In genomic region chr21:44761011-44761729, GRCh38 we compare ENCODE assay signal across 11 cellular contexts. TPM values are rescaled to one million over a fixed set of nuclear protein-coding genes. Genes with fewer than 3 reads are reported as not detected.
DNase-seq lines count a peak whose midpoint lies in the region; ATAC-seq, FAIRE-seq and TF ChIP-seq lines count a peak whose summit lies in the region.
"Had no signal": no experiment of that assay in that cellular context is flagged by ENCODE, and none has a peak within 500 bp of the region (broad histone marks: within the 10 kb centered on the region; RNA-seq: fewer than 3 reads in every experiment).

No MANE protein-coding gene starts in this region.

- H3K36me3 ChIP-seq in H1 (ENCODE audit: control insufficient read depth in 2 of 4, insufficient read depth in 4 of 4, low read length in 3 of 4), result no peaks in the 10 kb centered on the region
- H3K36me3 ChIP-seq: HAP-1 had no signal

- H3K9me3 Mint-ChIP-seq in activated CD4-positive, alpha-beta T cell treated with anti-CD3 and anti-CD28 coated beads for 36 hours (ENCODE audit: low read depth), result no peaks in the 10 kb centered on the region
- no peaks in the 10 kb centered on the region for H3K9me3 Mint-ChIP-seq in osteocyte (ENCODE audit: unreplicated experiment)

- peaks cover 3% of the 10 kb centered on the region; the same call in 1 of the 2 replicates for H3K79me1 ChIP-seq in H1 (ENCODE audit: low read depth, low read length)

- peak overlapping the region; percentile 61 for H2BK120ac ChIP-seq in H1 (replicated peaks; ENCODE audit: low read depth, low read length)

- H4K5ac ChIP-seq in H1 (ENCODE audit: insufficient read length, low read depth, low read length), result peak overlapping the region; percentile 75

- H3K14ac ChIP-seq in H1 (ENCODE audit: insufficient read length), result no peak overlapping the region

- peak overlapping the region; percentile 96 for H4K91ac ChIP-seq in H1 (replicated peaks; ENCODE audit: insufficient read length, low read length)

- intact Hi-C loops in activated CD4-positive, alpha-beta T cell treated with anti-CD3 and anti-CD28 coated beads for 36 hours (cut with DNase I, micrococcal nuclease), result no loop called here
- intact Hi-C loops in lower leg skin (cut with DNase I; ENCODE audit: low total_unique reads), result no loop called here

- TF ChIP-seq CTCF in H1 (IDR thresholded peaks at IDR 0.05; ENCODE audit: control extremely low read depth in 1 of 3, insufficient read depth in 1 of 3, low read depth in 1 of 3, low read length in 3 of 3) (peak in 2 of 3 experiments; percentile 67 to 90; a peak in 3 of 4 replicates), osteocyte (IDR thresholded peaks at IDR 0.05) (peak; percentile 26), lower leg skin (IDR thresholded peaks at IDR 0.05) (no peak)

- 0 out of 2 replicates have a peak overlapping the region, but pooled peaks have one; percentile 37 for H2BK15ac ChIP-seq in H1 (ENCODE audit: low read length)

- TF ChIP-seq RAD21 in H1 (IDR thresholded peaks at IDR 0.05 in 1 of 2, conservative IDR thresholded peaks at IDR 0.05 in 1 of 2; ENCODE audit: low read depth in 2 of 2, low read length in 2 of 2), result peak; percentile 65 to 79

- peaks cover 12% of the 10 kb centered on the region for H3K4me1 Mint-ChIP-seq in activated CD4-positive, alpha-beta T cell treated with anti-CD3 and anti-CD28 coated beads for 36 hours
- H3K4me1 Mint-ChIP-seq in osteocyte (ENCODE audit: unreplicated experiment), result peaks cover 3% of the 10 kb centered on the region

- TF ChIP-seq POLR2A in H1 (IDR thresholded peaks at IDR 0.05; ENCODE audit: control extremely low read depth in 1 of 2, low read depth in 2 of 2, low read length in 2 of 2) (no peak), lower leg skin (IDR thresholded peaks at IDR 0.05) (no peak)

- peak overlapping the region; percentile 6 for H3K4ac ChIP-seq in H1 (replicated peaks; ENCODE audit: insufficient read length, low read depth, low read length)

- H3K27me3 ChIP-seq in H1 (replicated peaks in 1 of 4; ENCODE audit: control insufficient read depth in 3 of 4, extremely low read depth in 1 of 4, insufficient read depth in 3 of 4, low read length in 3 of 4), result no peaks in the 10 kb centered on the region

- peak overlapping the region; percentile 82; the same call in 1 of the 2 replicates for H2AK5ac ChIP-seq in H1 (ENCODE audit: low read depth, low read length)

- H2BK5ac ChIP-seq in H1 (ENCODE audit: low read depth, low read length), result no peak overlapping the region

- H3K56ac ChIP-seq in H1 (replicated peaks; ENCODE audit: insufficient read length, low read depth, low read length), result no peak overlapping the region

- peak overlapping the region; percentile 88; the same call in 1 of the 2 replicates for H2BK12ac ChIP-seq in H1 (ENCODE audit: low read depth, low read length)

- H4K8ac ChIP-seq in H1 (ENCODE audit: extremely low read depth, insufficient read depth, low read length), result no peak overlapping the region

- H3K9ac ChIP-seq in H1 (replicated peaks in 1 of 4; ENCODE audit: extremely low read depth in 1 of 4, low read depth in 3 of 4, low read length in 3 of 4), result no peak overlapping the region
- H3K9ac ChIP-seq: parathyroid adenoma had no signal

- CTCF ChIA-PET in activated CD4-positive, alpha-beta T cell treated with anti-CD3 and anti-CD28 coated beads for 36 hours (lab: Charles Lee), result interaction anchor here (1.0 to 1.6 kb wide), 2 partner anchors 32 to 35 kb away, joined by 3 read pairs; no protein-coding TSS in a partner anchor
- CTCF ChIA-PET in H1 (lab: Charles Lee; ENCODE audit: partially characterized antibody), result interaction anchor here (0.6 to 4.7 kb wide), 30 partner anchors 8 to 287 kb away, joined by 3 to 28 read pairs (median 4); partner anchors contain the start of genes KRTAP10-12 and UBE2G2

- H3K9me3 ChIP-seq in H1 (ENCODE audit: insufficient read depth in 2 of 2, low read depth in 1 of 2, low read length in 1 of 2), result peaks cover 0 to 6% of the 10 kb centered on the region in 2 experiments; a peak in 1 of 4 replicates
- H3K9me3 ChIP-seq: HAP-1 had no signal

- no peaks in the 10 kb centered on the region for H3K23me2 ChIP-seq in H1 (ENCODE audit: low read depth, low read length)

- H3K27ac ChIP-seq in H1 (ENCODE audit: low read depth, low read length), result no peak overlapping the region
- H3K27ac ChIP-seq: parathyroid adenoma had no signal

- no peak overlapping the region for H2AFZ ChIP-seq in H1 (ENCODE audit: low read length)
- H2AFZ ChIP-seq: parathyroid adenoma had no signal

- H3K23ac ChIP-seq in H1 (ENCODE audit: insufficient read length), result no peak overlapping the region

- H3K4me2 ChIP-seq in H1 (ENCODE audit: insufficient read depth in 1 of 2, low read depth in 2 of 2, low read length in 2 of 2), result no peak overlapping the region

- ATAC-seq in activated CD4-positive, alpha-beta T cell treated with anti-CD3 and anti-CD28 coated beads for 36 hours, result no peak
- no peak for ATAC-seq in GM21528 (IDR thresholded peaks at IDR 0.05; ENCODE audit: low FRiP score, unreplicated experiment)

- no peak overlapping the region; the same call in 1 of the 2 replicates for H2BK20ac ChIP-seq in H1 (ENCODE audit: low read length)

- no peaks in the 10 kb centered on the region for H4K20me1 ChIP-seq in H1 (replicated peaks in 1 of 2; ENCODE audit: control insufficient read depth in 1 of 2, insufficient read depth in 2 of 2, low read length in 2 of 2)

- H3K36me3 Mint-ChIP-seq in activated CD4-positive, alpha-beta T cell treated with anti-CD3 and anti-CD28 coated beads for 36 hours (ENCODE audit: low read depth), result no peaks in the 10 kb centered on the region
- H3K36me3 Mint-ChIP-seq in osteocyte (ENCODE audit: unreplicated experiment), result no peaks in the 10 kb centered on the region

- POLR2A ChIA-PET in activated CD4-positive, alpha-beta T cell treated with anti-CD3 and anti-CD28 coated beads for 36 hours (lab: Charles Lee), result interaction anchor here (0.6 kb wide), 1 partner anchor 205 kb away, joined by 6 read pairs; no protein-coding TSS in a partner anchor
- POLR2A ChIA-PET in H1 (lab: Charles Lee; ENCODE audit: partially characterized antibody), result interaction anchor here (0.9 to 2.6 kb wide), 4 partner anchors 7 to 12 kb away, joined by 3 to 10 read pairs (median 3); no protein-coding TSS in a partner anchor

- TF ChIP-seq EP300 in H1 (IDR thresholded peaks at IDR 0.05; ENCODE audit: borderline replicate concordance in 1 of 2, low read depth in 2 of 2, low read length in 2 of 2), result no peak

- 66% methylated on average over 21 of the region's 21 CpGs; no CpG with 5 or more reads in 1 of the 2 experiments for WGBS in H1 (ENCODE audit: extremely low coverage in 1 of 2, insufficient coverage in 1 of 2, insufficient read length in 1 of 2, insufficient replicate concordance in 2 of 2, low coverage in 1 of 2, low lambda C conversion rate in 2 of 2, missing lambda C conversion rate in 1 of 2), 2 experiments
- WGBS in lower leg skin, 2 donors, result 57 to 60% methylated on average over 21 of the region's 21 CpGs

- H3K4me3 Mint-ChIP-seq in activated CD4-positive, alpha-beta T cell treated with anti-CD3 and anti-CD28 coated beads for 36 hours, result no peak overlapping the region
- no peak overlapping the region for H3K4me3 Mint-ChIP-seq in osteocyte (ENCODE audit: unreplicated experiment)

- FAIRE-seq in H1 (lab: Jason Lieb, UNC), result peak; percentile 92
- FAIRE-seq in HTR-8/SVneo (lab: Jason Lieb, UNC), result no peak

- H3K4me3 ChIP-seq in H1 (ENCODE audit: extremely low read depth in 1 of 4, insufficient read depth in 2 of 4, low read depth in 3 of 4, low read length in 4 of 4) (no peak overlapping the region), lower leg skin (ENCODE audit: low read depth, poor library complexity, severe bottlenecking) (no peak overlapping the region)
- H3K4me3 ChIP-seq: HAP-1 had no signal

- H3K4me1 ChIP-seq in H1 (replicated peaks in 1 of 4; ENCODE audit: control insufficient read depth in 3 of 4, insufficient read depth in 4 of 4, low read length in 3 of 4), result peaks cover 0 to 35% (median 15%) of the 10 kb centered on the region in 4 experiments; a peak in 6 of 7 replicates
- H3K4me1 ChIP-seq: HAP-1, parathyroid adenoma had no signal

- peak overlapping the region; percentile 3 for H3K27ac Mint-ChIP-seq in activated CD4-positive, alpha-beta T cell treated with anti-CD3 and anti-CD28 coated beads for 36 hours
- no peak overlapping the region for H3K27ac Mint-ChIP-seq in osteocyte (ENCODE audit: unreplicated experiment)

- H3K79me2 ChIP-seq in H1 (ENCODE audit: control insufficient read depth in 1 of 2, insufficient read depth in 2 of 2, low read length in 2 of 2), result no peaks in the 10 kb centered on the region
- H3K79me2 ChIP-seq: parathyroid adenoma had no signal

- no peaks in the 10 kb centered on the region for H3K27me3 Mint-ChIP-seq in activated CD4-positive, alpha-beta T cell treated with anti-CD3 and anti-CD28 coated beads for 36 hours
- H3K27me3 Mint-ChIP-seq in osteocyte (ENCODE audit: unreplicated experiment), result no peaks in the 10 kb centered on the region

- peak; percentile 53 for DNase-seq in activated CD4-positive, alpha-beta T cell treated with anti-CD3 and anti-CD28 coated beads for 36 hours
- DNase-seq in activated CD4-positive, alpha-beta T cell treated with anti-CD3 and anti-CD28 coated beads for 4 hours, result no peak
- DNase-seq in NCI-H146 (lab: John Stamatoyannopoulos, UW), result peak; percentile 29
- no peak for DNase-seq in H1 (ENCODE audit: low read depth in 1 of 2, low spot score in 2 of 2)
- peak; percentile 68 for DNase-seq in osteocyte (ENCODE audit: extremely low spot score, unreplicated experiment)
- DNase-seq in HTR-8/SVneo (ENCODE audit: insufficient read length, low spot score), result no peak
- no peak for DNase-seq in lower leg skin (ENCODE audit: low spot score in 2 of 2)
- DNase-seq: DMS153 had no signal

- no peak overlapping the region for H3K18ac ChIP-seq in H1 (ENCODE audit: extremely low read depth, low read length)

RNA-seq across cellular contexts. Expression of gene UBE2G2, which starts 40.5 kb away (rescaled TPM):
- 100 to 1,000 TPM; 103 to 121 TPM for total RNA-seq in activated CD4-positive, alpha-beta T cell treated with anti-CD3 and anti-CD28 coated beads for 36 hours
- total RNA-seq in H1 (2021; fragmentation: NEBNext Ultra II Directional; extraction: Animal tissue kit (Norgen Biotek cat#: 25700)), result 93.0 and 101 TPM in 2 replicates
- 96.3 and 145 TPM in 2 replicates for polyA plus RNA-seq in H1 (2011; rRNA removed)
- 155 TPM for polyA plus RNA-seq in H1 (2011; cell fraction: cytosol; rRNA removed)
- polyA plus RNA-seq in H1 (2011; cell fraction: nucleus; rRNA removed), result 199 TPM
- polyA plus RNA-seq in H1 (2012, experiment 1 of 2), result 118 to 169 TPM (median 137 TPM) in 4 replicates
- polyA plus RNA-seq in H1 (2012, experiment 2 of 2), result 37.9 TPM
- 64.7 TPM for polyA plus RNA-seq in H1 (2013, experiment 1 of 2)
- 58.9 TPM for polyA plus RNA-seq in H1 (2013, experiment 2 of 2)
- polyA minus RNA-seq in H1 (2011; rRNA and poly(A)+ RNA removed), result 140 and 150 TPM in 2 replicates
- polyA minus RNA-seq in H1 (2011; cell fraction: cytosol; rRNA and poly(A)+ RNA removed), result 77.9 TPM
- polyA minus RNA-seq in H1 (2011; cell fraction: nucleus; rRNA and poly(A)+ RNA removed), result 82.5 TPM
- total RNA-seq in osteocyte (74.7 and 78.7 TPM in 2 replicates), lower leg skin (10 to 100 TPM; 37.2 to 61.8 (median 49.8) TPM)

RNA-seq across cellular contexts. Expression of gene TSPEAR, which starts 49.8 kb away (rescaled TPM):
- total RNA-seq in activated CD4-positive, alpha-beta T cell treated with anti-CD3 and anti-CD28 coated beads for 36 hours, result not detected
- total RNA-seq in H1 (2021; fragmentation: NEBNext Ultra II Directional; extraction: Animal tissue kit (Norgen Biotek cat#: 25700)), result 0.58 and 1.1 TPM in 2 replicates
- polyA plus RNA-seq in H1 (2011; rRNA removed), result 0.89 and 1.5 TPM in 2 replicates
- 1.3 TPM for polyA plus RNA-seq in H1 (2011; cell fraction: cytosol; rRNA removed)
- polyA plus RNA-seq in H1 (2011; cell fraction: nucleus; rRNA removed), result 5.0 TPM
- 1.3 to 2.9 TPM (median 2.1 TPM) in 4 replicates for polyA plus RNA-seq in H1 (2012, experiment 1 of 2)
- polyA plus RNA-seq in H1 (2012, experiment 2 of 2), result 0.75 TPM
- polyA plus RNA-seq in H1 (2013, experiment 1 of 2), result 0.14 TPM
- polyA plus RNA-seq in H1 (2013, experiment 2 of 2), result 0.11 TPM
- 1.4 and 2.0 TPM in 2 replicates for polyA minus RNA-seq in H1 (2011; rRNA and poly(A)+ RNA removed)
- polyA minus RNA-seq in H1 (2011; cell fraction: cytosol; rRNA and poly(A)+ RNA removed), result 1.2 TPM
- polyA minus RNA-seq in H1 (2011; cell fraction: nucleus; rRNA and poly(A)+ RNA removed), result 3.9 TPM
- total RNA-seq in osteocyte, result not detected in 2 replicates
- under 1 TPM in 1 of 4 donors, not detected in 3; 0.06 TPM for total RNA-seq in lower leg skin

RNA-seq across cellular contexts. Expression of gene SUMO3, which starts 56.7 kb away (rescaled TPM):
- 10 to 100 TPM; 83.4 to 84.9 TPM for total RNA-seq in activated CD4-positive, alpha-beta T cell treated with anti-CD3 and anti-CD28 coated beads for 36 hours
- total RNA-seq in H1 (2021; fragmentation: NEBNext Ultra II Directional; extraction: Animal tissue kit (Norgen Biotek cat#: 25700)), result 95.0 and 96.8 TPM in 2 replicates
- 97.8 and 101 TPM in 2 replicates for polyA plus RNA-seq in H1 (2011; rRNA removed)
- 105 TPM for polyA plus RNA-seq in H1 (2011; cell fraction: cytosol; rRNA removed)
- polyA plus RNA-seq in H1 (2011; cell fraction: nucleus; rRNA removed), result 35.1 TPM
- 88.6 to 98.6 TPM (median 95.5 TPM) in 4 replicates for polyA plus RNA-seq in H1 (2012, experiment 1 of 2)
- polyA plus RNA-seq in H1 (2012, experiment 2 of 2), result 117 TPM
- 98.6 TPM for polyA plus RNA-seq in H1 (2013, experiment 1 of 2)
- polyA plus RNA-seq in H1 (2013, experiment 2 of 2), result 104 TPM
- polyA minus RNA-seq in H1 (2011; rRNA and poly(A)+ RNA removed), result 47.9 and 48.2 TPM in 2 replicates
- 49.1 TPM for polyA minus RNA-seq in H1 (2011; cell fraction: cytosol; rRNA and poly(A)+ RNA removed)
- 39.7 TPM for polyA minus RNA-seq in H1 (2011; cell fraction: nucleus; rRNA and poly(A)+ RNA removed)
- 69.6 and 74.9 TPM in 2 replicates for total RNA-seq in osteocyte
- 10 to 100 TPM; 35.6 to 52.6 (median 42.5) TPM for total RNA-seq in lower leg skin

Comparison
In these comparisons a context has a peak if more than half of its experiments do, and no peak if none do; other contexts are left out.
1. DNase-seq: peak in activated CD4-positive, alpha-beta T cell treated with anti-CD3 and anti-CD28 coated beads for 36 hours (single experiment), NCI-H146 (single experiment) and osteocyte (single experiment); none in activated CD4-positive, alpha-beta T cell treated with anti-CD3 and anti-CD28 coated beads for 4 hours (0 of 2), H1 (0 of 2), HTR-8/SVneo (single experiment) and lower leg skin (0 of 2).
2. CTCF ChIP-seq: peak in H1 (2 of 3) and osteocyte (single experiment); none in lower leg skin (0 of 3).